ENCODE assay signal across 8 cellular contexts in the genomic region with DNA sequence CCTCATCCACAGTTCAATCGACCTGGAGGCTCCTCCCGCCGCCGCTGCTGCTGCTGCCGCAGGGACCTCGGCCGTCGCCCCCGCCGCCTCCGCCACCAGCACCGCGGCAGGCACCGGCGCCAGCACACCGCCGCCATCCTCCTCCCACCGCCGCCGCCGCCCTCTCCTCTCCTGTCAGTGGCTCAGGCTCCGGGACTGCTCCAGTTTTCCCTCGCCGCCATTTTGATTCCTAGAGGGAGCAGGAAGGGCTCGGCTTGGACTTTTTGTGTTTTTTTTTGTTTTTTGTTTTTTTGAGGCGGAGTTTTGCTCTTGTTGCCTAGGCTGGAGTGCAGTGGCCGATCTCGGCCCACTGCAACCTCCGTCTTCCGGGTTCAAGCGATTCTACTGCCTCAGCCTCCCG.
DNase-seq lines count a peak whose midpoint lies in the region; ATAC-seq lines count a peak whose summit lies in the region.

No MANE protein-coding gene starts in this region.

- H3K9me3 Mint-ChIP-seq in stimulated activated naive CD8-positive, alpha-beta T cell treated with anti-CD3 and anti-CD28 coated beads, Interleukin-15, amount 100 ng/mL, for 72 hours, result no peaks in the 10 kb centered on the region

- ATAC-seq in stimulated activated naive CD8-positive, alpha-beta T cell treated with anti-CD3 and anti-CD28 coated beads, Interleukin-15, amount 100 ng/mL, for 72 hours, result no peak
- ATAC-seq in GM18907 (IDR thresholded peaks at IDR 0.05; ENCODE audit: unreplicated experiment), result no peak

- no peaks in the 10 kb centered on the region for H3K27me3 Mint-ChIP-seq in stimulated activated naive CD8-positive, alpha-beta T cell treated with anti-CD3 and anti-CD28 coated beads, Interleukin-15, amount 100 ng/mL, for 72 hours

- peaks cover 22% of the 10 kb centered on the region for H3K4me1 Mint-ChIP-seq in stimulated activated naive CD8-positive, alpha-beta T cell treated with anti-CD3 and anti-CD28 coated beads, Interleukin-15, amount 100 ng/mL, for 72 hours

- peak; percentile 52 for DNase-seq in activated T-cell treated with anti-CD3 and anti-CD28 coated beads, Interleukin-2, amount 50 U/mL, for 1 hour
- DNase-seq in activated T-cell treated with anti-CD3 and anti-CD28 coated beads for 4 hours (no peak), left kidney (ENCODE audit: low read depth, low spot score) (peak; percentile 39), glomerular visceral epithelial cell (ENCODE audit: extremely low spot score) (no peak), cortex of kidney (lab: John Stamatoyannopoulos, UW) (no peak)
- peak; percentile 49 to 55 for DNase-seq in activated T-cell treated with anti-CD3 and anti-CD28 coated beads, Interleukin-2, amount 50 U/mL, for 48 hours
- peak; percentile 16 to 17 for DNase-seq in stimulated activated naive CD8-positive, alpha-beta T cell treated with anti-CD3 and anti-CD28 coated beads, Interleukin-15, amount 100 ng/mL, for 72 hours

- H3K4me3 Mint-ChIP-seq in stimulated activated naive CD8-positive, alpha-beta T cell treated with anti-CD3 and anti-CD28 coated beads, Interleukin-15, amount 100 ng/mL, for 72 hours, result peak overlapping the region; percentile 71 to 81

- peak overlapping the region; percentile 88 to 95 for H3K27ac Mint-ChIP-seq in stimulated activated naive CD8-positive, alpha-beta T cell treated with anti-CD3 and anti-CD28 coated beads, Interleukin-15, amount 100 ng/mL, for 72 hours

Comparison
In these comparisons a context has a peak if more than half of its experiments do, and no peak if none do; other contexts are left out.
1. DNase-seq: peak in activated T-cell treated with anti-CD3 and anti-CD28 coated beads, Interleukin-2, amount 50 U/mL, for 1 hour (single experiment), activated T-cell treated with anti-CD3 and anti-CD28 coated beads, Interleukin-2, amount 50 U/mL, for 48 hours (2 of 2), left kidney (single experiment) and stimulated activated naive CD8-positive, alpha-beta T cell treated with anti-CD3 and anti-CD28 coated beads, Interleukin-15, amount 100 ng/mL, for 72 hours (2 of 2); none in activated T-cell treated with anti-CD3 and anti-CD28 coated beads for 4 hours (single experiment), glomerular visceral epithelial cell (single experiment) and cortex of kidney (single experiment).